Comparison of ENCODE assay signal across 15 cellular contexts in genomic region chr7:6658618-6659345, GRCh38. TPM values are rescaled to one million over a fixed set of nuclear protein-coding genes. Genes with fewer than 3 reads are reported as not detected.
DNase-seq lines count a peak whose midpoint lies in the region; ATAC-seq lines count a peak whose summit lies in the region.
"Had no signal": no experiment of that assay in that cellular context is flagged by ENCODE, and none has a peak within 500 bp of the region (broad histone marks: within the 10 kb centered on the region; RNA-seq: fewer than 3 reads in every experiment).

No MANE protein-coding gene starts in this region.

- no peak overlapping the region for H3K4me3 Mint-ChIP-seq in activated T-cell treated with anti-CD3 and anti-CD28 coated beads, Interleukin-2, amount 50 U/mL, for 4 hours
- no peak overlapping the region for H3K4me3 Mint-ChIP-seq in central memory CD8-positive, alpha-beta T cell
- H3K4me3 Mint-ChIP-seq: nephron progenitor cell had no signal

- H3K9me3 Mint-ChIP-seq in activated T-cell treated with anti-CD3 and anti-CD28 coated beads, Interleukin-2, amount 50 U/mL, for 4 hours, result no peaks in the 10 kb centered on the region
- H3K9me3 Mint-ChIP-seq in central memory CD8-positive, alpha-beta T cell, result no peaks in the 10 kb centered on the region

- peak overlapping the region; percentile 35 for H3K27ac Mint-ChIP-seq in central memory CD8-positive, alpha-beta T cell (ENCODE audit: low read depth)
- H3K27ac Mint-ChIP-seq: nephron progenitor cell had no signal

- H3K4me1 Mint-ChIP-seq in activated T-cell treated with anti-CD3 and anti-CD28 coated beads, Interleukin-2, amount 50 U/mL, for 4 hours (ENCODE audit: low read depth), result peaks cover 4% of the 10 kb centered on the region
- H3K4me1 Mint-ChIP-seq in central memory CD8-positive, alpha-beta T cell, result peaks cover 10% of the 10 kb centered on the region
- H3K4me1 Mint-ChIP-seq: nephron progenitor cell had no signal

- H3K36me3 Mint-ChIP-seq in activated T-cell treated with anti-CD3 and anti-CD28 coated beads, Interleukin-2, amount 50 U/mL, for 4 hours (ENCODE audit: insufficient read depth), result peaks cover 8% of the 10 kb centered on the region
- H3K36me3 Mint-ChIP-seq in central memory CD8-positive, alpha-beta T cell (ENCODE audit: insufficient read depth), result peaks cover 9% of the 10 kb centered on the region

- no peaks in the 10 kb centered on the region for H3K27me3 Mint-ChIP-seq in activated T-cell treated with anti-CD3 and anti-CD28 coated beads, Interleukin-2, amount 50 U/mL, for 4 hours (ENCODE audit: low read depth)
- H3K27me3 Mint-ChIP-seq in central memory CD8-positive, alpha-beta T cell, result no peaks in the 10 kb centered on the region

- ATAC-seq in activated T-cell treated with anti-CD3 and anti-CD28 coated beads, Interleukin-2, amount 50 U/mL, for 4 hours, result peak; percentile 79 to 80
- peak; percentile 43 for ATAC-seq in central memory CD8-positive, alpha-beta T cell (replicated peaks; ENCODE audit: extremely low read depth, poor library complexity, severe bottlenecking)
- ATAC-seq in stimulated activated naive CD8-positive, alpha-beta T cell treated with anti-CD3 and anti-CD28 coated beads, Interleukin-15, Interleukin-2, amounts not matched to agents 100 U/mL and 50 U/mL, for 24 hours, result peak; percentile 58

- DNase-seq in activated T-cell treated with anti-CD3 and anti-CD28 coated beads, Interleukin-2, amount 50 U/mL, for 4 hours, result no peak
- DNase-seq in activated T-cell treated with anti-CD3 and anti-CD28 coated beads, Interleukin-2, amount 50 U/mL, for 1 hour, result no peak
- DNase-seq in LHCN-M2 (ENCODE audit: low read depth) (peak; percentile 18), GM19238 (ENCODE audit: insufficient read length, low spot score) (no peak), mesenteric fat pad (ENCODE audit: low spot score) (no peak)
- DNase-seq in central memory CD8-positive, alpha-beta T cell (ENCODE audit: low spot score in 2 of 2), result no peak
- no peak for DNase-seq in stimulated activated naive CD8-positive, alpha-beta T cell treated with anti-CD3 and anti-CD28 coated beads, Interleukin-15, Interleukin-2, amounts not matched to agents 100 U/mL and 50 U/mL, for 24 hours
- no peak for DNase-seq in stimulated activated CD4-positive, alpha-beta T cell treated with anti-CD3 and anti-CD28 coated beads, Interleukin-1b, Interleukin-23, amount 100 ng/mL, for 48 hours
- DNase-seq: activated gamma-delta T cell treated with Interleukin-2 at 50 U/mL for 16 hours; Calu3; cortex of kidney; MG63; NCI-H187 treated with DMSO at 0.1 percent for 48 hours; nephron progenitor cell; stimulated activated CD4-positive, alpha-beta T cell treated with anti-CD3 and anti-CD28 coated beads, Interleukin-12 subunit alpha, Interleukin-12 subunit beta, amount 100 ng/mL, for 4 hours had no signal

RNA-seq across cellular contexts. Expression of gene ZNF316, which starts 21.7 kb away (rescaled TPM):
- 10 to 100 TPM; 30.9 to 32.6 (median 32.1) TPM for total RNA-seq in activated T-cell treated with anti-CD3 and anti-CD28 coated beads, Interleukin-2, amount 50 U/mL, for 4 hours
- total RNA-seq in LHCN-M2 (2014; rRNA removed) (25.0 and 25.3 TPM in 2 replicates), mesenteric fat pad (27.7 TPM)
- polyA plus RNA-seq in LHCN-M2 (2012), result 15.5 TPM

RNA-seq across cellular contexts. Expression of gene ZNF853, which starts 43.4 kb away (rescaled TPM):
- 1 to 10 TPM; 2.2 to 3.5 (median 3.0) TPM for total RNA-seq in activated T-cell treated with anti-CD3 and anti-CD28 coated beads, Interleukin-2, amount 50 U/mL, for 4 hours
- total RNA-seq in LHCN-M2 (2014; rRNA removed) (0.38 and 0.69 TPM in 2 replicates), mesenteric fat pad (4.1 TPM)
- polyA plus RNA-seq in LHCN-M2 (2012), result 2.1 TPM

RNA-seq across cellular contexts. Expression of gene ZNF12, which starts 48.0 kb away (rescaled TPM):
- 10 to 100 TPM; 15.0 to 21.0 (median 17.7) TPM for total RNA-seq in activated T-cell treated with anti-CD3 and anti-CD28 coated beads, Interleukin-2, amount 50 U/mL, for 4 hours
- total RNA-seq in LHCN-M2 (2014; rRNA removed) (17.4 and 19.6 TPM in 2 replicates), mesenteric fat pad (16.6 TPM)
- 6.0 TPM for polyA plus RNA-seq in LHCN-M2 (2012)
